Comparison of ENCODE assay signal across 6 cellular contexts in the genomic region with DNA sequence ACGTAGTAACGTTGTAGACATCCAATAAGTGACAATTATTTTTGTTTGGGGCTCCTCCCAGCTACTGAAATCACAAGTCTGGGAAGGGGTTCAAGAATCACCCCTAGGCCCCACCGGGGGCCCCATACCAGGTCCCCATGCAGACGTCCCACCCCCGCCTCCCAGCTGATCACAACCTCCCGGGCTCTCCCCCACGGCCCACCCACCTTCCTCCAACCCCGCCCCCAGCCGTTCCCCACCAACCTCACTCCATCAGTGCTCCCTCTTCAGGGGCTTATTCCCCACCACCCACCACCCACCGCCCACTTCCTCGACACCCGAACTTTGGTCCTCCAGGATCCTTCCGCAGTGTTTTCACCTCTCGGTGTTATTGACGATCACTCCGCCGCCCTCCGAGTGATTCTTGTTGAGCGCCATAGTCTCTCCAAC. TPM values are rescaled to one million over a fixed set of nuclear protein-coding genes. Genes with fewer than 3 reads are reported as not detected.
DNase-seq lines count a peak whose midpoint lies in the region; ATAC-seq and TF ChIP-seq lines count a peak whose summit lies in the region.

No MANE protein-coding gene starts in this region.

- intact Hi-C loops in colonic mucosa (cut with DNase I), result no loop called here

- no peak overlapping the region for H3K18ac ChIP-seq in trophoblast cell (ENCODE audit: low read length)

- no peak for DNase-seq in colonic mucosa
- no peak for DNase-seq in trophoblast cell
- DNase-seq in activated effector memory CD4-positive, alpha-beta T cell treated with Interleukin-2 at 50 U/mL for 16 hours, result no peak
- DNase-seq in SIG-M5 (lab: John Stamatoyannopoulos, UW), result no peak

- H2BK12ac ChIP-seq in trophoblast cell (ENCODE audit: low read length), result no peak overlapping the region

- no peak for ATAC-seq in GM21786 (IDR thresholded peaks at IDR 0.05; ENCODE audit: unreplicated experiment)

- H3K27ac ChIP-seq in HEK293 (ENCODE audit: extremely low read depth, low read depth, low read length), result peak overlapping the region; percentile 61
- peak overlapping the region; percentile 84 for H3K27ac ChIP-seq in colonic mucosa
- peak overlapping the region; percentile 21 for H3K27ac ChIP-seq in trophoblast cell (ENCODE audit: low read depth, low read length)

- peak overlapping the region; percentile 40 for H4K8ac ChIP-seq in trophoblast cell (ENCODE audit: low read depth, low read length)

- peak overlapping the region; percentile 73 for H3K4me2 ChIP-seq in trophoblast cell (ENCODE audit: low read length)

- WGBS in trophoblast cell (ENCODE audit: extremely low coverage, insufficient coverage, insufficient read length), result no CpG with 5 or more reads among the region's 19 CpGs

- H3K23ac ChIP-seq in trophoblast cell (ENCODE audit: low read length), result no peak overlapping the region

- H3K9me3 ChIP-seq in HEK293 (ENCODE audit: control insufficient read depth, insufficient read depth, low read depth, low read length) (no peaks in the 10 kb centered on the region), colonic mucosa (no peaks in the 10 kb centered on the region), trophoblast cell (ENCODE audit: insufficient read depth, low read depth, low read length) (no peaks in the 10 kb centered on the region)

- H3K4me3 ChIP-seq in HEK293 (ENCODE audit: low read depth, low read length) (peak overlapping the region; percentile 74), colonic mucosa (peak overlapping the region; percentile 52), trophoblast cell (ENCODE audit: low read depth, low read length) (peak overlapping the region; percentile 76)

- H2AFZ ChIP-seq in trophoblast cell (ENCODE audit: insufficient read depth, low read length, poor library complexity), result no peak overlapping the region

- H4K12ac ChIP-seq in trophoblast cell (ENCODE audit: low read depth, low read length), result no peak overlapping the region

- TF ChIP-seq CTCF in HEK293 (tag by site-specific recombination; IDR thresholded peaks at IDR 0.05), result peak; percentile 14; the same call in 1 of the 2 replicates
- TF ChIP-seq CTCF in colonic mucosa (IDR thresholded peaks at IDR 0.05), result no peak

- H3K9ac ChIP-seq in colonic mucosa (ENCODE audit: low read depth in 2 of 2, low read length in 2 of 2) (peak overlapping the region; percentile 50 to 97), trophoblast cell (ENCODE audit: low read length) (no peak overlapping the region)

- H3K79me1 ChIP-seq in trophoblast cell (ENCODE audit: low read length), result peaks cover 3% of the 10 kb centered on the region

- peaks cover 7 to 17% of the 10 kb centered on the region in 2 experiments for H3K36me3 ChIP-seq in HEK293 (ENCODE audit: control insufficient read depth in 2 of 2, insufficient read depth in 1 of 2, low read length in 2 of 2)
- peaks cover 12% of the 10 kb centered on the region for H3K36me3 ChIP-seq in colonic mucosa
- peaks cover 14 to 15% of the 10 kb centered on the region in 2 experiments for H3K36me3 ChIP-seq in trophoblast cell (ENCODE audit: control insufficient read depth in 1 of 2, insufficient read depth in 2 of 2, low read length in 2 of 2)

- H2BK5ac ChIP-seq in trophoblast cell (ENCODE audit: low read depth, low read length, poor library complexity), result peak overlapping the region; percentile 24

- H3K14ac ChIP-seq in trophoblast cell (ENCODE audit: low read length), result peak overlapping the region; percentile 25

- CTCF ChIA-PET in HEK293 (lab: Yijun Ruan, JAX), result interaction anchor here (0.5 to 3.8 kb wide), 15 partner anchors 8 to 163 kb away, joined by 3 to 13 read pairs (median 4); a partner anchor contains a TSS

- H2AK5ac ChIP-seq in trophoblast cell (ENCODE audit: low read length), result peak overlapping the region; percentile 36

- no peaks in the 10 kb centered on the region for H3K27me3 ChIP-seq in colonic mucosa
- no peaks in the 10 kb centered on the region for H3K27me3 ChIP-seq in trophoblast cell (ENCODE audit: insufficient read depth, low read length)

- H3K4me1 ChIP-seq in HEK293 (ENCODE audit: control insufficient read depth, insufficient read depth, low read length) (peaks cover 8% of the 10 kb centered on the region), colonic mucosa (peaks cover 16% of the 10 kb centered on the region), trophoblast cell (ENCODE audit: control insufficient read depth in 1 of 2, insufficient read depth in 2 of 2, low read length in 2 of 2) (peaks cover 5 to 14% of the 10 kb centered on the region in 2 experiments)

- H4K91ac ChIP-seq in trophoblast cell (ENCODE audit: low read depth, low read length), result no peak overlapping the region

- H3K79me2 ChIP-seq in trophoblast cell (ENCODE audit: control insufficient read depth, insufficient read depth, low read length, poor library complexity), result peaks cover 3% of the 10 kb centered on the region

- no peak overlapping the region for H3K4ac ChIP-seq in trophoblast cell (ENCODE audit: low read depth, low read length)

- peak overlapping the region; percentile 52 for H2BK120ac ChIP-seq in trophoblast cell (ENCODE audit: insufficient read depth, low read length, poor library complexity)

- POLR2A ChIA-PET in HEK293 (lab: Yijun Ruan, JAX), result interaction anchor here (0.5 to 4.1 kb wide), 61 partner anchors 9 to 1558 kb away, joined by 3 to 34 read pairs (median 5); a partner anchor contains a TSS

TF ChIP-seq in HEK293, 187 proteins besides CTCF, POLR2A, EP300 and RAD21 (continues in another document):
- TF ChIP-seq, protein P1, sequence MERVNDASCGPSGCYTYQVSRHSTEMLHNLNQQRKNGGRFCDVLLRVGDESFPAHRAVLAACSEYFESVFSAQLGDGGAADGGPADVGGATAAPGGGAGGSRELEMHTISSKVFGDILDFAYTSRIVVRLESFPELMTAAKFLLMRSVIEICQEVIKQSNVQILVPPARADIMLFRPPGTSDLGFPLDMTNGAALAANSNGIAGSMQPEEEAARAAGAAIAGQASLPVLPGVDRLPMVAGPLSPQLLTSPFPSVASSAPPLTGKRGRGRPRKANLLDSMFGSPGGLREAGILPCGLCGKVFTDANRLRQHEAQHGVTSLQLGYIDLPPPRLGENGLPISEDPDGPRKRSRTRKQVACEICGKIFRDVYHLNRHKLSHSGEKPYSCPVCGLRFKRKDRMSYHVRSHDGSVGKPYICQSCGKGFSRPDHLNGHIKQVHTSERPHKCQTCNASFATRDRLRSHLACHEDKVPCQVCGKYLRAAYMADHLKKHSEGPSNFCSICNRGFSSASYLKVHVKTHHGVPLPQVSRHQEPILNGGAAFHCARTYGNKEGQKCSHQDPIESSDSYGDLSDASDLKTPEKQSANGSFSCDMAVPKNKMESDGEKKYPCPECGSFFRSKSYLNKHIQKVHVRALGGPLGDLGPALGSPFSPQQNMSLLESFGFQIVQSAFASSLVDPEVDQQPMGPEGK (tag by site-specific recombination; IDR thresholded peaks at IDR 0.05), result peak; percentile 50
- TF ChIP-seq ZNF302 (tag by site-specific recombination; IDR thresholded peaks at IDR 0.05; ENCODE audit: low read depth) (no peak), GLIS2 (tag by site-specific recombination; IDR thresholded peaks at IDR 0.05) (peak; percentile 77), ZNF138 (tag by site-specific recombination; IDR thresholded peaks at IDR 0.05; ENCODE audit: borderline replicate concordance) (no peak), ZNF335 (tag by site-specific recombination; conservative IDR thresholded peaks at IDR 0.05) (peak; percentile 41), MZF1 (tag by site-specific recombination; IDR thresholded peaks at IDR 0.05; ENCODE audit: borderline replicate concordance) (no peak), ZNF10 (tag by site-specific recombination; IDR thresholded peaks at IDR 0.05) (no peak), ZNF707 (tag by site-specific recombination; IDR thresholded peaks at IDR 0.05) (no peak)
- TF ChIP-seq, protein P2, sequence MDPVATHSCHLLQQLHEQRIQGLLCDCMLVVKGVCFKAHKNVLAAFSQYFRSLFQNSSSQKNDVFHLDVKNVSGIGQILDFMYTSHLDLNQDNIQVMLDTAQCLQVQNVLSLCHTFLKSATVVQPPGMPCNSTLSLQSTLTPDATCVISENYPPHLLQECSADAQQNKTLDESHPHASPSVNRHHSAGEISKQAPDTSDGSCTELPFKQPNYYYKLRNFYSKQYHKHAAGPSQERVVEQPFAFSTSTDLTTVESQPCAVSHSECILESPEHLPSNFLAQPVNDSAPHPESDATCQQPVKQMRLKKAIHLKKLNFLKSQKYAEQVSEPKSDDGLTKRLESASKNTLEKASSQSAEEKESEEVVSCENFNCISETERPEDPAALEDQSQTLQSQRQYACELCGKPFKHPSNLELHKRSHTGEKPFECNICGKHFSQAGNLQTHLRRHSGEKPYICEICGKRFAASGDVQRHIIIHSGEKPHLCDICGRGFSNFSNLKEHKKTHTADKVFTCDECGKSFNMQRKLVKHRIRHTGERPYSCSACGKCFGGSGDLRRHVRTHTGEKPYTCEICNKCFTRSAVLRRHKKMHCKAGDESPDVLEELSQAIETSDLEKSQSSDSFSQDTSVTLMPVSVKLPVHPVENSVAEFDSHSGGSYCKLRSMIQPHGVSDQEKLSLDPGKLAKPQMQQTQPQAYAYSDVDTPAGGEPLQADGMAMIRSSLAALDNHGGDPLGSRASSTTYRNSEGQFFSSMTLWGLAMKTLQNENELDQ (tag by site-specific recombination; IDR thresholded peaks at IDR 0.05; ENCODE audit: low read depth), result no peak
- TF ChIP-seq, protein P3, sequence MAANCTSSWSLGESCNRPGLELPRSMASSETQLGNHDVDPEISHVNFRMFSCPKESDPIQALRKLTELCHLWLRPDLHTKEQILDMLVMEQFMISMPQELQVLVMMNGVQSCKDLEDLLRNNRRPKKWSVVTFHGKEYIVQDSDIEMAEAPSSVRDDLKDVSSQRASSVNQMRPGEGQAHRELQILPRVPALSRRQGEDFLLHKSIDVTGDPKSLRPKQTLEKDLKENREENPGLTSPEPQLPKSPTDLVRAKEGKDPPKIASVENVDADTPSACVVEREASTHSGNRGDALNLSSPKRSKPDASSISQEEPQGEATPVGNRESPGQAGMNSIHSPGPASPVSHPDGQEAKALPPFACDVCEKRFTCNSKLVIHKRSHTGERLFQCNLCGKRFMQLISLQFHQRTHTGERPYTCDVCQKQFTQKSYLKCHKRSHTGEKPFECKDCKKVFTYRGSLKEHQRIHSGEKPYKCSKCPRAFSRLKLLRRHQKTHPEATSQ (tag by site-specific recombination; IDR thresholded peaks at IDR 0.05), result no peak

RNA-seq across cellular contexts. Expression of a gene that starts 0.2 kb away (rescaled TPM):
- 100 to 1,000 TPM in 1 of 2 donors, 10 to 100 TPM in 1; 69.8 to 102 TPM for total RNA-seq in colonic mucosa
- 131 and 133 TPM in 2 replicates for polyA plus RNA-seq in trophoblast cell (2013)

RNA-seq across cellular contexts. Expression of a gene that starts 10.7 kb away (rescaled TPM):
- 10 to 100 TPM; 25.9 to 35.0 TPM for total RNA-seq in colonic mucosa
- 4.4 and 4.9 TPM in 2 replicates for polyA plus RNA-seq in trophoblast cell (2013)

RNA-seq across cellular contexts. Expression of a gene that starts 23.5 kb away (rescaled TPM):
- total RNA-seq in colonic mucosa, result 10 to 100 TPM; 33.7 to 71.5 TPM
- 1.0 and 1.4 TPM in 2 replicates for polyA plus RNA-seq in trophoblast cell (2013)

RNA-seq across cellular contexts. Expression of a gene that starts 41.9 kb away (rescaled TPM):
- total RNA-seq in colonic mucosa, result 10 to 100 TPM; 14.5 to 26.0 TPM
- 7.5 and 7.7 TPM in 2 replicates for polyA plus RNA-seq in trophoblast cell (2013)

RNA-seq across cellular contexts. Expression of a gene that starts 49.8 kb away (rescaled TPM):
- 100 to 1,000 TPM in 1 of 2 donors, 10 to 100 TPM in 1; 88.6 to 190 TPM for total RNA-seq in colonic mucosa
- polyA plus RNA-seq in trophoblast cell (2013), result 45.9 and 48.7 TPM in 2 replicates

Comparison
In these comparisons a context has a peak if more than half of its experiments do, and no peak if none do; other contexts are left out.
1. H3K27ac ChIP-seq: peak in every context shown above with its lines; median percentile 84 in colonic mucosa; 61 in HEK293; 21 in trophoblast cell.